ENCODE assay signal across 17 cellular contexts in genomic region chr2:122011493-122012270, GRCh38.
"Had no signal": no experiment of that assay in that cellular context is flagged by ENCODE, and none has a peak within 500 bp of the region (broad histone marks: within the 10 kb centered on the region; RNA-seq: fewer than 3 reads in every experiment).

No MANE protein-coding gene starts in this region.

- H3K4me3 ChIP-seq: cardiac muscle cell, prostate gland, skin epidermis, transverse colon had no signal

- H3K27ac ChIP-seq: cardiac muscle cell, foreskin keratinocyte, prostate gland, skin epidermis, transverse colon had no signal

- H3K4me1 ChIP-seq: foreskin keratinocyte, prostate gland, transverse colon had no signal

- DNase-seq: activated CD4-positive, alpha-beta T cell treated with anti-CD3 and anti-CD28 coated beads, Interleukin-2, amount 10 ng/mL, durations not matched to agents 24 days and 14 days; activated CD4-positive, CD25-positive, alpha-beta regulatory T cell; activated CD8-positive, alpha-beta memory T cell treated with anti-CD3 and anti-CD28 coated beads, Interleukin-2, amount 50 U/mL, for 48 hours; activated CD8-positive, alpha-beta T cell treated with anti-CD3 and anti-CD28 coated beads, Interleukin-2, amount 10 ng/mL, durations not matched to agents 7 days and 5 days; activated effector memory CD4-positive, alpha-beta T cell treated with anti-CD3 and anti-CD28 coated beads, Interleukin-2, amount 50 U/mL, for 16 hours; activated T-cell treated with anti-CD3 and anti-CD28 coated beads, Interleukin-2, amount 50 U/mL, for 48 hours; foreskin keratinocyte; glutamatergic neuron; hypothalamus; islet precursor cell; mammary epithelial cell; midbrain; right cardiac atrium; transverse colon had no signal

- H3K27me3 ChIP-seq: cardiac muscle cell, foreskin keratinocyte, transverse colon had no signal

- H3K9me3 ChIP-seq: prostate gland, transverse colon had no signal

- H3K36me3 ChIP-seq: cardiac muscle cell, prostate gland, transverse colon had no signal
